10 cellular contexts compared by ENCODE assay signal in genomic region chr1:24926596-24927249, GRCh38. TPM values are rescaled to one million over a fixed set of nuclear protein-coding genes. Genes with fewer than 3 reads are reported as not detected.
DNase-seq lines count a peak whose midpoint lies in the region; ATAC-seq and TF ChIP-seq lines count a peak whose summit lies in the region.
"Had no signal": no experiment of that assay in that cellular context is flagged by ENCODE, and none has a peak within 500 bp of the region (broad histone marks: within the 10 kb centered on the region; RNA-seq: fewer than 3 reads in every experiment).

No MANE protein-coding gene starts in this region.

- CTCF ChIA-PET in HCT116 (lab: Charles Lee) = interaction anchor here (0.6 to 0.7 kb wide), 2 partner anchors 15 to 87 kb away, joined by 3 to 5 read pairs; no protein-coding TSS in a partner anchor

- H3K4me3 Mint-ChIP-seq in activated naive CD8-positive, alpha-beta T cell treated with anti-CD3 and anti-CD28 coated beads for 36 hours = peak overlapping the region; percentile 97
- H3K4me3 Mint-ChIP-seq in naive B cell = peak overlapping the region; percentile 30 to 100 (median 98)

- H3K9ac ChIP-seq in HCT116 (ENCODE audit: low read length) = no peak overlapping the region

- peaks cover 10 to 26% of the 10 kb centered on the region in 2 experiments for H3K4me1 ChIP-seq in HCT116 (ENCODE audit: control insufficient read depth in 1 of 2, insufficient read depth in 2 of 2, low read length in 2 of 2)

- no peak for TF ChIP-seq RAD21 in HCT116 (IDR thresholded peaks at IDR 0.05; ENCODE audit: low read depth)

- H3K9me3 ChIP-seq in HCT116 (ENCODE audit: control insufficient read depth in 1 of 2, insufficient read depth in 1 of 2, low read depth in 1 of 2, low read length in 2 of 2) = no peaks in the 10 kb centered on the region

- no peak overlapping the region for H3K27ac ChIP-seq in HCT116 (ENCODE audit: low read depth, low read length)

- intact Hi-C loops in HCT116 (cut with micrococcal nuclease) = no loop called here

- peaks cover 76% of the 10 kb centered on the region for H3K36me3 Mint-ChIP-seq in activated naive CD8-positive, alpha-beta T cell treated with anti-CD3 and anti-CD28 coated beads for 36 hours
- peaks cover 0 to 4% of the 10 kb centered on the region in 2 donors for H3K36me3 Mint-ChIP-seq in naive B cell

- no peaks in the 10 kb centered on the region; the same call in 1 of the 2 replicates for H4K20me1 ChIP-seq in HCT116 (ENCODE audit: insufficient read depth)

- TF ChIP-seq POLR2A in HCT116 (IDR thresholded peaks at IDR 0.05; ENCODE audit: borderline replicate concordance, extremely low read depth, insufficient read depth, insufficient read length) = no peak

- no peaks in the 10 kb centered on the region for H3K27me3 ChIP-seq in HCT116 (ENCODE audit: insufficient read depth, low read length)

- H3K79me2 ChIP-seq in HCT116 (ENCODE audit: insufficient read depth, low read length) = peaks cover 18% of the 10 kb centered on the region

- no peak for TF ChIP-seq CTCF in HCT116 (IDR thresholded peaks at IDR 0.05 in 2 of 3, conservative IDR thresholded peaks at IDR 0.05 in 1 of 3; ENCODE audit: borderline replicate concordance in 1 of 3, insufficient read depth in 1 of 3, low read depth in 2 of 3, low read length in 2 of 3)

- POLR2A ChIA-PET in HCT116 (lab: Charles Lee) = no interaction called here

- no peaks in the 10 kb centered on the region for H3K27me3 Mint-ChIP-seq in activated naive CD8-positive, alpha-beta T cell treated with anti-CD3 and anti-CD28 coated beads for 36 hours
- no peaks in the 10 kb centered on the region for H3K27me3 Mint-ChIP-seq in naive B cell

- peak overlapping the region; percentile 95 for H3K27ac Mint-ChIP-seq in activated naive CD8-positive, alpha-beta T cell treated with anti-CD3 and anti-CD28 coated beads for 36 hours
- H3K27ac Mint-ChIP-seq in naive B cell = peak overlapping the region in 5 of 6 donors; percentile 61 to 98 (median 87)

- H3K36me3 ChIP-seq in HCT116 (ENCODE audit: control insufficient read depth in 1 of 2, insufficient read depth in 2 of 2, low read length in 2 of 2) = peaks cover 3 to 9% of the 10 kb centered on the region in 2 experiments; a peak in 1 of 4 replicates

- H2AFZ ChIP-seq in HCT116 (ENCODE audit: low read depth, low read length, poor library complexity, severe bottlenecking) = no peak overlapping the region

- in situ Hi-C loops in KBM-7 (cut with MboI; ENCODE audit: low pct_unique_long_range_greater_than_20kb, low sequenced_read_pairs) = no loop called here

- H3K9me3 Mint-ChIP-seq in activated naive CD8-positive, alpha-beta T cell treated with anti-CD3 and anti-CD28 coated beads for 36 hours = peaks cover 1% of the 10 kb centered on the region
- no peaks in the 10 kb centered on the region for H3K9me3 Mint-ChIP-seq in naive B cell

- ATAC-seq in HCT116 = no peak
- ATAC-seq in naive B cell (ENCODE audit: low read depth in 2 of 2) = no peak
- no peak for ATAC-seq in HG02981 (IDR thresholded peaks at IDR 0.05; ENCODE audit: unreplicated experiment)
- no peak for ATAC-seq in HG03342 (IDR thresholded peaks at IDR 0.05; ENCODE audit: unreplicated experiment)
- ATAC-seq: sciatic nerve had no signal

- H3K4me3 ChIP-seq in HCT116 (replicated peaks in 1 of 2; ENCODE audit: low read depth in 1 of 2, low read length in 2 of 2) = no peak overlapping the region

- DNase-seq in ELR (ENCODE audit: low read depth) = peak; percentile 41
- DNase-seq in HCT116 (ENCODE audit: low read depth, low spot score) = no peak
- no peak for DNase-seq in activated naive CD8-positive, alpha-beta T cell treated with anti-CD3 and anti-CD28 coated beads for 36 hours
- no peak for DNase-seq in naive B cell
- DNase-seq in NCI-H345 (lab: John Stamatoyannopoulos, UW) = no peak
- DNase-seq in KBM-7 = no peak
- DNase-seq: anterior cingulate cortex had no signal

- RAD21 ChIA-PET in HCT116 (lab: Charles Lee; ENCODE audit: low non-redundant PET in 1 of 2, low total read pairs in 2 of 2, uncharacterized antibody in 2 of 2, unreplicated experiment in 2 of 2) = no interaction called here

- no TSS peak for BruUV-seq in HCT116 (replicated peaks; lab: Mats Ljungman, UMichigan)

- H3K9me2 ChIP-seq in HCT116 (ENCODE audit: insufficient read depth) = no peaks in the 10 kb centered on the region

- peaks cover 59% of the 10 kb centered on the region for H3K4me1 Mint-ChIP-seq in activated naive CD8-positive, alpha-beta T cell treated with anti-CD3 and anti-CD28 coated beads for 36 hours
- peaks cover 39 to 76% (median 49%) of the 10 kb centered on the region in 3 donors for H3K4me1 Mint-ChIP-seq in naive B cell

- H3K4me2 ChIP-seq in HCT116 (ENCODE audit: low read length) = peak overlapping the region; percentile 4; the same call in 1 of the 2 replicates

TF ChIP-seq in HCT116, 20 proteins besides CTCF, POLR2A, EP300 and RAD21:
- TF ChIP-seq CEBPB (IDR thresholded peaks at IDR 0.05; ENCODE audit: low read depth) (no peak), SP1 (IDR thresholded peaks at IDR 0.05; ENCODE audit: low read depth) (no peak), REST (IDR thresholded peaks at IDR 0.05; ENCODE audit: low read depth) (no peak), EZH2phosphoT487 (IDR thresholded peaks at IDR 0.05; ENCODE audit: borderline replicate concordance) (no peak), EZH2 (IDR thresholded peaks at IDR 0.05) (no peak), ZNF274 (IDR thresholded peaks at IDR 0.05; ENCODE audit: low read depth, low read length) (no peak), SIN3A (IDR thresholded peaks at IDR 0.05; ENCODE audit: low read depth) (no peak), CBX3 (IDR thresholded peaks at IDR 0.05; ENCODE audit: low read depth) (no peak), SRF (IDR thresholded peaks at IDR 0.05; ENCODE audit: low read depth) (no peak), ZFX (IDR thresholded peaks at IDR 0.05) (no peak), TCF7L2 (IDR thresholded peaks at IDR 0.05; ENCODE audit: borderline replicate concordance, extremely low read depth, insufficient read depth, insufficient read length) (no peak), ELF1 (IDR thresholded peaks at IDR 0.05; ENCODE audit: borderline replicate concordance, low read depth) (no peak), JUND (IDR thresholded peaks at IDR 0.05) (no peak), POLR2AphosphoS5 (IDR thresholded peaks at IDR 0.05; ENCODE audit: low read depth, low read length) (no peak), FOSL1 (IDR thresholded peaks at IDR 0.05; ENCODE audit: low read depth) (no peak)
- TF ChIP-seq, protein P1, sequence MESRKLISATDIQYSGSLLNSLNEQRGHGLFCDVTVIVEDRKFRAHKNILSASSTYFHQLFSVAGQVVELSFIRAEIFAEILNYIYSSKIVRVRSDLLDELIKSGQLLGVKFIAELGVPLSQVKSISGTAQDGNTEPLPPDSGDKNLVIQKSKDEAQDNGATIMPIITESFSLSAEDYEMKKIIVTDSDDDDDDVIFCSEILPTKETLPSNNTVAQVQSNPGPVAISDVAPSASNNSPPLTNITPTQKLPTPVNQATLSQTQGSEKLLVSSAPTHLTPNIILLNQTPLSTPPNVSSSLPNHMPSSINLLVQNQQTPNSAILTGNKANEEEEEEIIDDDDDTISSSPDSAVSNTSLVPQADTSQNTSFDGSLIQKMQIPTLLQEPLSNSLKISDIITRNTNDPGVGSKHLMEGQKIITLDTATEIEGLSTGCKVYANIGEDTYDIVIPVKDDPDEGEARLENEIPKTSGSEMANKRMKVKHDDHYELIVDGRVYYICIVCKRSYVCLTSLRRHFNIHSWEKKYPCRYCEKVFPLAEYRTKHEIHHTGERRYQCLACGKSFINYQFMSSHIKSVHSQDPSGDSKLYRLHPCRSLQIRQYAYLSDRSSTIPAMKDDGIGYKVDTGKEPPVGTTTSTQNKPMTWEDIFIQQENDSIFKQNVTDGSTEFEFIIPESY (IDR thresholded peaks at IDR 0.05; ENCODE audit: extremely low read depth, insufficient replicate concordance, low read length) = no peak
- TF ChIP-seq, protein P2, sequence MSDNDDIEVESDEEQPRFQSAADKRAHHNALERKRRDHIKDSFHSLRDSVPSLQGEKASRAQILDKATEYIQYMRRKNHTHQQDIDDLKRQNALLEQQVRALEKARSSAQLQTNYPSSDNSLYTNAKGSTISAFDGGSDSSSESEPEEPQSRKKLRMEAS (IDR thresholded peaks at IDR 0.05) = no peak
- TF ChIP-seq, protein P3, sequence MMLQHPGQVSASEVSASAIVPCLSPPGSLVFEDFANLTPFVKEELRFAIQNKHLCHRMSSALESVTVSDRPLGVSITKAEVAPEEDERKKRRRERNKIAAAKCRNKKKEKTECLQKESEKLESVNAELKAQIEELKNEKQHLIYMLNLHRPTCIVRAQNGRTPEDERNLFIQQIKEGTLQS (IDR thresholded peaks at IDR 0.05) = no peak

RNA-seq across cellular contexts. Expression of gene RUNX3, which starts 3.4 kb away (rescaled TPM):
- 22.6 TPM for total RNA-seq in HCT116 (2021; ENCODE audit: unreplicated experiment)
- 20.2 and 25.3 TPM in 2 replicates for polyA plus RNA-seq in HCT116 (2012)
- total RNA-seq in activated naive CD8-positive, alpha-beta T cell treated with anti-CD3 and anti-CD28 coated beads for 36 hours = 100 to 1,000 TPM; 144 TPM
- 10 to 100 TPM; 14.7 to 28.7 (median 18.2) TPM for polyA plus RNA-seq in naive B cell (ENCODE audit: low read depth in 6 of 6)
